14 cellular contexts compared by ENCODE assay signal in genomic region chr13:46126074-46126473, GRCh38. TPM values are rescaled to one million over a fixed set of nuclear protein-coding genes. Genes with fewer than 3 reads are reported as not detected.
DNase-seq lines count a peak whose midpoint lies in the region; ATAC-seq and TF ChIP-seq lines count a peak whose summit lies in the region.
"Had no signal": no experiment of that assay in that cellular context is flagged by ENCODE, and none has a peak within 500 bp of the region (broad histone marks: within the 10 kb centered on the region; RNA-seq: fewer than 3 reads in every experiment).

No MANE protein-coding gene starts in this region.

- no peaks in the 10 kb centered on the region for H3K27me3 Mint-ChIP-seq in stimulated activated naive CD8-positive, alpha-beta T cell treated with anti-CD3 and anti-CD28 coated beads, Interleukin-15, Interleukin-2, amounts not matched to agents 100 ng/mL and 50 ng/mL, for 24 hours
- H3K27me3 Mint-ChIP-seq in stimulated activated naive CD8-positive, alpha-beta T cell treated with anti-CD3 and anti-CD28 coated beads, Interleukin-15, amount 100 ng/mL, for 72 hours: no peaks in the 10 kb centered on the region

- H3K36me3 Mint-ChIP-seq in stimulated activated naive CD8-positive, alpha-beta T cell treated with anti-CD3 and anti-CD28 coated beads, Interleukin-15, Interleukin-2, amounts not matched to agents 100 ng/mL and 50 ng/mL, for 24 hours (ENCODE audit: low read depth): peaks cover 59% of the 10 kb centered on the region

- peak overlapping the region in 39 of 59 donors; percentile 1 to 93 (median 48) for H3K27ac ChIP-seq in dorsolateral prefrontal cortex
- H3K27ac ChIP-seq: epithelial cell of prostate had no signal

- no peak for ATAC-seq in stimulated activated naive CD8-positive, alpha-beta T cell treated with anti-CD3 and anti-CD28 coated beads, Interleukin-15, amount 100 ng/mL, for 72 hours
- ATAC-seq in sciatic nerve: no peak
- ATAC-seq in GM21515 (IDR thresholded peaks at IDR 0.05; ENCODE audit: unreplicated experiment): no peak

- no peaks in the 10 kb centered on the region for H3K9me3 Mint-ChIP-seq in stimulated activated naive CD8-positive, alpha-beta T cell treated with anti-CD3 and anti-CD28 coated beads, Interleukin-15, Interleukin-2, amounts not matched to agents 100 ng/mL and 50 ng/mL, for 24 hours
- H3K9me3 Mint-ChIP-seq in stimulated activated naive CD8-positive, alpha-beta T cell treated with anti-CD3 and anti-CD28 coated beads, Interleukin-15, amount 100 ng/mL, for 72 hours: no peaks in the 10 kb centered on the region

- no peak overlapping the region for H3K4me3 Mint-ChIP-seq in stimulated activated naive CD8-positive, alpha-beta T cell treated with anti-CD3 and anti-CD28 coated beads, Interleukin-15, Interleukin-2, amounts not matched to agents 100 ng/mL and 50 ng/mL, for 24 hours
- H3K4me3 Mint-ChIP-seq in stimulated activated naive CD8-positive, alpha-beta T cell treated with anti-CD3 and anti-CD28 coated beads, Interleukin-15, amount 100 ng/mL, for 72 hours: no peak overlapping the region

- H3K27me3 ChIP-seq in dorsolateral prefrontal cortex: peaks cover 0 to 8% (median 0%) of the 10 kb centered on the region in 45 donors
- H3K27me3 ChIP-seq: BE2C had no signal

- peaks cover 38% of the 10 kb centered on the region for H3K4me1 Mint-ChIP-seq in stimulated activated naive CD8-positive, alpha-beta T cell treated with anti-CD3 and anti-CD28 coated beads, Interleukin-15, Interleukin-2, amounts not matched to agents 100 ng/mL and 50 ng/mL, for 24 hours (ENCODE audit: low read depth)
- peaks cover 49% of the 10 kb centered on the region for H3K4me1 Mint-ChIP-seq in stimulated activated naive CD8-positive, alpha-beta T cell treated with anti-CD3 and anti-CD28 coated beads, Interleukin-15, amount 100 ng/mL, for 72 hours

- in situ Hi-C loops in SK-MEL-5 (cut with HindIII; ENCODE audit: low pct_unique_long_range_greater_than_20kb, low sequenced_read_pairs): no loop called here

- peak overlapping the region; percentile 42 for H3K27ac Mint-ChIP-seq in stimulated activated naive CD8-positive, alpha-beta T cell treated with anti-CD3 and anti-CD28 coated beads, Interleukin-15, Interleukin-2, amounts not matched to agents 100 ng/mL and 50 ng/mL, for 24 hours
- peak overlapping the region in 1 of 2 donors; percentile 14 for H3K27ac Mint-ChIP-seq in stimulated activated naive CD8-positive, alpha-beta T cell treated with anti-CD3 and anti-CD28 coated beads, Interleukin-15, amount 100 ng/mL, for 72 hours

- no peak overlapping the region for H3K4me3 ChIP-seq in dorsolateral prefrontal cortex

- no peak for DNase-seq in stimulated activated naive CD8-positive, alpha-beta T cell treated with anti-CD3 and anti-CD28 coated beads, Interleukin-15, amount 100 ng/mL, for 72 hours
- peak; percentile 39 for DNase-seq in SK-MEL-5 (ENCODE audit: low read depth, low spot score)
- DNase-seq in dorsolateral prefrontal cortex: no peak
- DNase-seq in pons (ENCODE audit: low spot score): no peak
- no peak for DNase-seq in amniotic stem cell (lab: John Stamatoyannopoulos, UW)
- no peak for DNase-seq in sciatic nerve (ENCODE audit: low spot score)

- intact Hi-C loops in dorsolateral prefrontal cortex (cut with DNase I) (loop anchor here (2.0 to 10.0 kb wide), 5 partner anchors 27 to 319 kb away; partner anchors contain the start of gene ZC3H13 (in 1 of the 2)), sciatic nerve (cut with DNase I) (no loop called here)

- no peak for TF ChIP-seq CTCF in dorsolateral prefrontal cortex (IDR thresholded peaks at IDR 0.05 in 54 of 56, conservative IDR thresholded peaks at IDR 0.05 in 2 of 56; ENCODE audit: low read depth in 1 of 56, partially characterized antibody in 56 of 56)

RNA-seq across cellular contexts. Expression of gene CPB2, which starts 21.2 kb away (rescaled TPM):
- 0.55 and 0.93 TPM in 2 replicates for total RNA-seq in SK-MEL-5 (2014; rRNA removed; shearing (Covaris generic))
- polyA plus RNA-seq in SK-MEL-5 (2015; cell fraction: cytosol; rRNA removed): 0.21 and 0.41 TPM in 2 replicates
- polyA plus RNA-seq in SK-MEL-5 (2015; cell fraction: nucleus; rRNA removed): 0.41 TPM in 1 of 2 replicates, not detected in the other
- under 1 TPM in 1 of 120 experiments, not detected in 119; 0.26 TPM for total RNA-seq in dorsolateral prefrontal cortex
- total RNA-seq in sciatic nerve: not detected
- total RNA-seq: chondrocyte, IMR-90, occipital lobe, urinary bladder had no signal
- polyA plus RNA-seq: IMR-90 had no signal

RNA-seq across cellular contexts. Expression of gene LCP1, which starts 55.9 kb away (rescaled TPM):
- 10.5 and 10.7 TPM in 2 replicates for total RNA-seq in SK-MEL-5 (2014; rRNA removed; shearing (Covaris generic))
- polyA plus RNA-seq in SK-MEL-5 (2015; cell fraction: cytosol; rRNA removed): 9.8 and 11.4 TPM in 2 replicates
- 2.1 and 4.5 TPM in 2 replicates for polyA plus RNA-seq in SK-MEL-5 (2015; cell fraction: nucleus; rRNA removed)
- total RNA-seq in dorsolateral prefrontal cortex (10 to 100 TPM in 71 of 120 experiments, 1 to 10 TPM in 49; 2.5 to 60.2 (median 11.3) TPM), sciatic nerve (52.7 TPM)
- total RNA-seq: IMR-90 had no signal
- polyA plus RNA-seq: IMR-90 had no signal
